In genomic region chr3:154852515-154852914, GRCh38 we compare ENCODE assay signal across 22 cellular contexts.
"Had no signal": no experiment of that assay in that cellular context is flagged by ENCODE, and none has a peak within 500 bp of the region (broad histone marks: within the 10 kb centered on the region; RNA-seq: fewer than 3 reads in every experiment).

No MANE protein-coding gene starts in this region.

- H3K36me3 ChIP-seq: gastrocnemius medialis, left ventricle myocardium inferior, lower lobe of right lung, prostate gland, right atrium auricular region, tibial artery had no signal

- H3K4me1 ChIP-seq: left ventricle myocardium inferior, lower lobe of right lung, parathyroid adenoma, prostate gland, right atrium auricular region, testis, tibial artery had no signal

- ATAC-seq: effector memory CD8-positive, alpha-beta T cell; gastrocnemius medialis; natural killer cell treated with Interleukin-12 subunit alpha and Interleukin-12 subunit beta and Interleukin-15 and Interleukin-18, amount 100 ng/mL, for 72 hours; sciatic nerve; stimulated activated effector memory CD8-positive, alpha-beta T cell treated with anti-CD3 and anti-CD28 coated beads, Interleukin-12 subunit alpha, Interleukin-12 subunit beta, amount 100 ng/mL, for 72 hours had no signal

- H3K27ac ChIP-seq: gastrocnemius medialis, left ventricle myocardium inferior, lower lobe of right lung, parathyroid adenoma, prostate gland, right atrium auricular region, testis, tibial artery had no signal

- DNase-seq: cortex of kidney; effector memory CD8-positive, alpha-beta T cell; foreskin fibroblast; gastrocnemius medialis; head of caudate nucleus; left ventricle myocardium inferior; lower lobe of right lung; naive B cell; stimulated activated CD4-positive, alpha-beta T cell treated with anti-CD3 and anti-CD28 coated beads, Interleukin-12 subunit alpha, Interleukin-12 subunit beta, amount 100 ng/mL, for 4 hours; stimulated activated CD4-positive, alpha-beta T cell treated with anti-CD3 and anti-CD28 coated beads, Interleukin-1b, Interleukin-23, amount 100 ng/mL, for 48 hours; stimulated activated CD4-positive, alpha-beta T cell treated with anti-CD3 and anti-CD28 coated beads, Interleukin-4, amount 100 ng/mL, for 1 hour; stimulated activated naive CD4-positive, alpha-beta T cell treated with Interleukin-2 at 50 U/mL for 16 hours; substantia nigra; testis; tibial artery had no signal

- H3K9ac ChIP-seq: parathyroid adenoma had no signal

- H3K9me3 ChIP-seq: gastrocnemius medialis, left ventricle myocardium inferior, lower lobe of right lung, prostate gland, right atrium auricular region, testis, tibial artery had no signal

- H2AFZ ChIP-seq: parathyroid adenoma had no signal

- H3K4me2 ChIP-seq: smooth muscle cell had no signal

- H3K4me3 ChIP-seq: gastrocnemius medialis, left ventricle myocardium inferior, lower lobe of right lung, prostate gland, right atrium auricular region, smooth muscle cell, testis, tibial artery had no signal

- H3K27me3 ChIP-seq: gastrocnemius medialis, right atrium auricular region, testis, tibial artery had no signal
